In the genomic region with DNA sequence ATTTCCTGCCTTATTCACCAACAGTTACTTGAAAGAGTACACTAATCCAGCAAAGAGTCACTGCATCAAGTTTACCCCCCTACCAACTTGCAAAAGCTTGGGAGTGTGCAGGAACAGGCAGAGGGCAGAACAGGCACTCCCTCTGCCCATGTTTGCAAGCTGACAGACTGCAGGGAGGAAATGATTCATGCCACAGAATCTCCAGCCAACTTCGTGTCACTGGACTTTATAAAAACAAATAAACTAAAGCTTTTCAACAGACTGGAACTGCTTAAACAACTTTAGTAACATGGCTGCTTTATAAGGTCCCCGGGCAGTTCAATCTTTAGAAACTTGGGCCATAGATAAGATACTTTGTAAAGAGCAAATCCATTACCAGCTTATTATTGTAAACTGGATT, we compare ENCODE assay signal across 10 cellular contexts.
A peak's percentile ranks its signal among the peaks of the same experiment; 100 is the strongest.
DNase-seq lines count a peak whose midpoint lies in the region; ATAC-seq and TF ChIP-seq lines count a peak whose summit lies in the region.
"Had no signal": no experiment of that assay in that cellular context is flagged by ENCODE, and none has a peak within 500 bp of the region (broad histone marks: within the 10 kb centered on the region; RNA-seq: fewer than 3 reads in every experiment).

No MANE protein-coding gene starts in this region.

- H3K9me3 ChIP-seq in hepatocyte (ENCODE audit: low read depth) (no peaks in the 10 kb centered on the region), testis (no peaks in the 10 kb centered on the region)

- WGBS in hepatocyte (ENCODE audit: low lambda C conversion rate, missing lambda C conversion rate): 5% methylated on average over 2 of the region's 2 CpGs
- 35 to 38% methylated on average over 2 of the region's 2 CpGs for whole genome bisulfite sequencing in testis, 2 donors

- no peaks in the 10 kb centered on the region for H3K27me3 ChIP-seq in hepatocyte
- H3K27me3 ChIP-seq in testis: no peaks in the 10 kb centered on the region

- H4K20me1 ChIP-seq in hepatocyte (ENCODE audit: insufficient read depth, poor library complexity, severe bottlenecking): no peaks in the 10 kb centered on the region

- ATAC-seq in GM18867 (IDR thresholded peaks at IDR 0.05; ENCODE audit: unreplicated experiment): no peak
- no peak for ATAC-seq in HG03097 (IDR thresholded peaks at IDR 0.05; ENCODE audit: low FRiP score, unreplicated experiment)
- ATAC-seq in GM19023 (IDR thresholded peaks at IDR 0.05; ENCODE audit: unreplicated experiment): no peak

- peaks cover 69% of the 10 kb centered on the region for H3K79me2 ChIP-seq in hepatocyte

- H3K4me1 ChIP-seq in hepatocyte (ENCODE audit: insufficient read depth): peaks cover 39% of the 10 kb centered on the region
- H3K4me1 ChIP-seq in testis: no peaks in the 10 kb centered on the region

- H3K9me2 ChIP-seq in hepatocyte (replicated peaks; ENCODE audit: insufficient read depth): no peaks in the 10 kb centered on the region

- H3K4me2 ChIP-seq in hepatocyte: peak overlapping the region; percentile 44

- no peak for TF ChIP-seq POLR2A in testis (IDR thresholded peaks at IDR 0.05)

- DNase-seq in HT-29 (ENCODE audit: low spot score) (peak; percentile 58), hepatocyte (ENCODE audit: low spot score) (peak; percentile 73), stromal cell of bone marrow (ENCODE audit: low read depth) (peak; percentile 83), testis (no peak)
- DNase-seq: activated effector memory CD4-positive, alpha-beta T cell treated with Interleukin-2 at 50 U/mL for 16 hours; NCI-H1436 had no signal

- H3K27ac ChIP-seq in angular gyrus (ENCODE audit: low read depth, low read length) (peak overlapping the region; percentile 29), hepatocyte (peak overlapping the region; percentile 46), testis (no peak overlapping the region)

- TF ChIP-seq CTCF in hepatocyte (IDR thresholded peaks at IDR 0.05; ENCODE audit: poor library complexity) (no peak), testis (IDR thresholded peaks at IDR 0.05) (no peak)

- H3K4me3 ChIP-seq in hepatocyte (no peak overlapping the region), testis (no peak overlapping the region)

- intact Hi-C loops in testis (cut with DNase I; ENCODE audit: low total_unique reads): no loop called here

- H3K36me3 ChIP-seq in hepatocyte (replicated peaks; ENCODE audit: insufficient read depth, low read depth): no peaks in the 10 kb centered on the region
- no peaks in the 10 kb centered on the region for H3K36me3 ChIP-seq in testis (ENCODE audit: low read depth, missing control alignments)

- no peak overlapping the region for H2AFZ ChIP-seq in hepatocyte

Comparison
In these comparisons a context has a peak if more than half of its experiments do, and no peak if none do; other contexts are left out.
1. H3K27ac ChIP-seq: peak in angular gyrus (single experiment) and hepatocyte (single experiment); none in testis (0 of 2).